ENCODE assay signal across 1 cellular context in the genomic region with DNA sequence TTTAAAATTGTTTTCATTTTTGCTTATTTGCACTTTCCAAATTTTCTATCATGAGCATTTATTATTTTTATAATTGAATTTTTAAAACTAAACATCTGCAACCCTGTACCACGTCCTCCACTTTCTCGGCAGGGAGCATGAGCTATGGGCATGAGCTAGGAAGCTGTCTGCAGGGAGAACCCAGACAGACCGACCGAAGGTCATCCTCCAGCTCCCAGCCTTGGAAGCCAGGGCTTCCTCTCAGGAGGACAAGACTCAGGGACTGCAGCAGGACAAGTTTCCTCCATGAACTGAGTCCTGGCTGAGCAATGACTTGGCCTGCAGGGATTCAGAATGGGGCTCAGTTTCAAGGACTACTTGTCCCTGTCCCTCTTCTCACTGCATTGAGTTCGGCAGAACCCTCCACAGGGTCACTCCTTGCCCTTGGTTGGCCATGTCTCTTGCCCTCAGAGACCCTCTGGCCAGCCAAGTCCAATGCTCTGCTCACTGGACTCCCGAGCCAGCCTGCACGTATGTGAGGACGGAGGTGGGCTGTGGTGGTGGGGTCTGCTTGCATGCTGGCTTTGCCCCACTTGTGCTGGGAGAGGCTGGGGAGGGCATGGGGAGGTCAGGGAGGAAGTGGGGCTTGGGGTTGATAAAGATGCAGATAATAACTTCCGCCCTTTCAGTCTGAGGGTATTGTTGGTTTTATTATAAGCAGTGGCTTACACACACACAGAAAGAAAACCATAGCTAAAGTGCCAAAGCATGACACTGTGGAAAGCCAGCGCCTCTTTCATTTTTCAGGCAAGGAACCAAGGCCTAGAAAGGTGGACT.
TF ChIP-seq lines count a peak whose summit lies in the region.

No MANE protein-coding gene starts in this region.

TF ChIP-seq in H1, 55 proteins besides CTCF, POLR2A, EP300 and RAD21 (continued from another document):
- TF ChIP-seq CBX5 (IDR thresholded peaks at IDR 0.05; ENCODE audit: low read depth, low read length) (no peak), SIN3A (conservative IDR thresholded peaks at IDR 0.05 in 1 of 2, IDR thresholded peaks at IDR 0.05 in 1 of 2; ENCODE audit: low read depth in 1 of 2, low read length in 2 of 2) (no peak), CHD1 (IDR thresholded peaks at IDR 0.05; ENCODE audit: low read depth, low read length) (no peak), RFX5 (IDR thresholded peaks at IDR 0.05; ENCODE audit: borderline replicate concordance, low read depth, low read length) (no peak), RXRA (IDR thresholded peaks at IDR 0.05; ENCODE audit: insufficient read depth, low read depth, low read length) (no peak), SUZ12 (IDR thresholded peaks at IDR 0.05; ENCODE audit: low read length) (no peak), RBBP5 (IDR thresholded peaks at IDR 0.05; ENCODE audit: borderline replicate concordance, low read depth, low read length) (no peak)
- TF ChIP-seq, protein P1, sequence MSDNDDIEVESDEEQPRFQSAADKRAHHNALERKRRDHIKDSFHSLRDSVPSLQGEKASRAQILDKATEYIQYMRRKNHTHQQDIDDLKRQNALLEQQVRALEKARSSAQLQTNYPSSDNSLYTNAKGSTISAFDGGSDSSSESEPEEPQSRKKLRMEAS (IDR thresholded peaks at IDR 0.05): no peak
